In genomic region chr17:9175700-9176467, GRCh38 we compare ENCODE assay signal across 18 cellular contexts.
DNase-seq lines count a peak whose midpoint lies in the region; ATAC-seq and TF ChIP-seq lines count a peak whose summit lies in the region.
"Had no signal": no experiment of that assay in that cellular context is flagged by ENCODE, and none has a peak within 500 bp of the region (broad histone marks: within the 10 kb centered on the region; RNA-seq: fewer than 3 reads in every experiment).

No MANE protein-coding gene starts in this region.

- H3F3A ChIP-seq in smooth muscle cell (ENCODE audit: low read depth), result no peaks in the 10 kb centered on the region

- H3K27me3 ChIP-seq in smooth muscle cell (ENCODE audit: low read depth) (no peaks in the 10 kb centered on the region), upper lobe of right lung (no peaks in the 10 kb centered on the region), transverse colon (no peaks in the 10 kb centered on the region)

- H3K36me3 ChIP-seq in smooth muscle cell (ENCODE audit: low read depth), result no peaks in the 10 kb centered on the region
- no peaks in the 10 kb centered on the region for H3K36me3 ChIP-seq in upper lobe of right lung
- H3K36me3 ChIP-seq in transverse colon, result no peaks in the 10 kb centered on the region
- H3K36me3 ChIP-seq: HAP-1 had no signal

- peaks cover 7% of the 10 kb centered on the region for H3K27me3 Mint-ChIP-seq in activated T-cell treated with anti-CD3 and anti-CD28 coated beads, Interleukin-2, amount 50 U/mL, for 4 hours (ENCODE audit: low read depth)
- no peaks in the 10 kb centered on the region for H3K27me3 Mint-ChIP-seq in endothelial cell (ENCODE audit: unreplicated experiment)
- H3K27me3 Mint-ChIP-seq in stimulated activated naive CD8-positive, alpha-beta T cell treated with anti-CD3 and anti-CD28 coated beads, Interleukin-15, amount 100 ng/mL, for 72 hours, result peaks cover 8% of the 10 kb centered on the region

- ATAC-seq in activated T-cell treated with anti-CD3 and anti-CD28 coated beads, Interleukin-2, amount 50 U/mL, for 4 hours, result peak; percentile 34 to 39
- ATAC-seq in stimulated activated naive CD8-positive, alpha-beta T cell treated with anti-CD3 and anti-CD28 coated beads, Interleukin-15, amount 100 ng/mL, for 72 hours, result no peak
- ATAC-seq in upper lobe of right lung, result no peak
- ATAC-seq: A549, PC-3 had no signal

- no peak for TF ChIP-seq CTCF in endothelial cell (IDR thresholded peaks at IDR 0.05; ENCODE audit: unreplicated experiment)
- TF ChIP-seq CTCF in smooth muscle cell (IDR thresholded peaks at IDR 0.05; ENCODE audit: borderline replicate concordance, insufficient read depth, poor library complexity, severe bottlenecking), result no peak
- no peak for TF ChIP-seq CTCF in upper lobe of right lung (IDR thresholded peaks at IDR 0.05)
- no peak for TF ChIP-seq CTCF in transverse colon (IDR thresholded peaks at IDR 0.05)

- peak overlapping the region; percentile 57 for H3K27ac Mint-ChIP-seq in endothelial cell (ENCODE audit: unreplicated experiment)
- no peak overlapping the region for H3K27ac Mint-ChIP-seq in stimulated activated naive CD8-positive, alpha-beta T cell treated with anti-CD3 and anti-CD28 coated beads, Interleukin-15, amount 100 ng/mL, for 72 hours
- H3K27ac Mint-ChIP-seq: IgD-negative memory B cell had no signal

- in situ Hi-C loops in transverse colon (cut with MboI; ENCODE audit: low pct_ligation_motif_present in 1 of 4, low pct_unique_long_range_greater_than_20kb in 1 of 4, low sequenced_read_pairs in 3 of 4), result no loop called here

- H4K20me1 ChIP-seq in smooth muscle cell (ENCODE audit: low read depth), result no peaks in the 10 kb centered on the region

- no peak overlapping the region for H3K4me3 ChIP-seq in smooth muscle cell
- no peak overlapping the region for H3K4me3 ChIP-seq in upper lobe of right lung
- no peak overlapping the region for H3K4me3 ChIP-seq in transverse colon
- H3K4me3 ChIP-seq: A549, HAP-1 had no signal

- H3K9ac ChIP-seq in smooth muscle cell (ENCODE audit: low read depth), result no peak overlapping the region

- H2AFZ ChIP-seq in smooth muscle cell (ENCODE audit: low read depth), result no peak overlapping the region

- H3K9me3 ChIP-seq in smooth muscle cell (replicated peaks; ENCODE audit: low read depth) (no peaks in the 10 kb centered on the region), upper lobe of right lung (no peaks in the 10 kb centered on the region), transverse colon (no peaks in the 10 kb centered on the region)
- H3K9me3 ChIP-seq: A549, Caco-2, HAP-1 had no signal

- no peaks in the 10 kb centered on the region for H3K36me3 Mint-ChIP-seq in activated T-cell treated with anti-CD3 and anti-CD28 coated beads, Interleukin-2, amount 50 U/mL, for 4 hours (ENCODE audit: insufficient read depth)
- H3K36me3 Mint-ChIP-seq in endothelial cell (ENCODE audit: low read depth, unreplicated experiment), result no peaks in the 10 kb centered on the region
- H3K36me3 Mint-ChIP-seq: IgD-negative memory B cell had no signal

- no peaks in the 10 kb centered on the region for H3K79me2 ChIP-seq in smooth muscle cell (ENCODE audit: low read depth)

- H3K27ac ChIP-seq in smooth muscle cell (ENCODE audit: low read depth) (no peak overlapping the region), upper lobe of right lung (no peak overlapping the region), transverse colon (no peak overlapping the region)
- H3K27ac ChIP-seq: A549, C4-2B had no signal

- intact Hi-C loops in upper lobe of right lung (cut with DNase I), result no loop called here
- intact Hi-C loops in transverse colon (cut with DNase I; ENCODE audit: low total_unique reads), result no loop called here

- peak overlapping the region; percentile 31 for H3K4me2 ChIP-seq in smooth muscle cell
- H3K4me2 ChIP-seq: A549 had no signal

- H3K4me1 Mint-ChIP-seq in activated T-cell treated with anti-CD3 and anti-CD28 coated beads, Interleukin-2, amount 50 U/mL, for 4 hours (ENCODE audit: low read depth), result no peaks in the 10 kb centered on the region
- peaks cover 30% of the 10 kb centered on the region for H3K4me1 Mint-ChIP-seq in endothelial cell (ENCODE audit: unreplicated experiment)
- no peaks in the 10 kb centered on the region for H3K4me1 Mint-ChIP-seq in stimulated activated naive CD8-positive, alpha-beta T cell treated with anti-CD3 and anti-CD28 coated beads, Interleukin-15, amount 100 ng/mL, for 72 hours
- H3K4me1 Mint-ChIP-seq: IgD-negative memory B cell had no signal

- WGBS in smooth muscle cell (ENCODE audit: low lambda C conversion rate), result 65% methylated on average over 14 of the region's 14 CpGs
- WGBS in transverse colon (ENCODE audit: low coverage in 1 of 2), 2 donors, result 84% methylated on average over 14 of the region's 14 CpGs; no CpG with 5 or more reads in 1 of the 2 donors

- peaks cover 4% of the 10 kb centered on the region for H3K4me1 ChIP-seq in smooth muscle cell (ENCODE audit: low read depth)
- peaks cover 3% of the 10 kb centered on the region for H3K4me1 ChIP-seq in upper lobe of right lung
- peaks cover 0 to 7% (median 0%) of the 10 kb centered on the region in 4 donors for H3K4me1 ChIP-seq in transverse colon
- H3K4me1 ChIP-seq: A549, Caco-2, HAP-1 had no signal

- peak; percentile 21 for DNase-seq in activated CD4-positive, alpha-beta T cell treated with anti-CD3 and anti-CD28 coated beads for 48 hours
- no peak for DNase-seq in activated CD4-positive, alpha-beta T cell treated with anti-CD3 and anti-CD28 coated beads for 4 hours
- DNase-seq in activated T-cell treated with anti-CD3 and anti-CD28 coated beads, Interleukin-2, amount 50 U/mL, for 4 hours, result no peak
- DNase-seq in endothelial cell (ENCODE audit: low spot score), result no peak
- DNase-seq in smooth muscle cell (lab: John Stamatoyannopoulos, UW; ENCODE audit: unreplicated experiment), result no peak
- DNase-seq in stimulated activated naive CD8-positive, alpha-beta T cell treated with anti-CD3 and anti-CD28 coated beads, Interleukin-15, amount 100 ng/mL, for 72 hours, result no peak
- no peak for DNase-seq in upper lobe of right lung
- DNase-seq in transverse colon, result no peak
- DNase-seq: Caco-2, MV-4-11, NCI-H1417 treated with DMSO at 0.1 percent for 48 hours, NCI-H2081, NCI-H524 treated with DMSO at 0.1 percent for 48 hours, PC-3 had no signal

- H3K4me3 Mint-ChIP-seq in activated T-cell treated with anti-CD3 and anti-CD28 coated beads, Interleukin-2, amount 50 U/mL, for 4 hours, result no peak overlapping the region
- H3K4me3 Mint-ChIP-seq in endothelial cell (ENCODE audit: unreplicated experiment), result peak overlapping the region; percentile 0
- H3K4me3 Mint-ChIP-seq in stimulated activated naive CD8-positive, alpha-beta T cell treated with anti-CD3 and anti-CD28 coated beads, Interleukin-15, amount 100 ng/mL, for 72 hours, result no peak overlapping the region
- H3K4me3 Mint-ChIP-seq: IgD-negative memory B cell had no signal

- no peak for TF ChIP-seq EP300 in transverse colon (IDR thresholded peaks at IDR 0.05; ENCODE audit: low read depth)

- H3K9me3 Mint-ChIP-seq in activated T-cell treated with anti-CD3 and anti-CD28 coated beads, Interleukin-2, amount 50 U/mL, for 4 hours, result no peaks in the 10 kb centered on the region
- no peaks in the 10 kb centered on the region for H3K9me3 Mint-ChIP-seq in endothelial cell (ENCODE audit: unreplicated experiment)
- H3K9me3 Mint-ChIP-seq in stimulated activated naive CD8-positive, alpha-beta T cell treated with anti-CD3 and anti-CD28 coated beads, Interleukin-15, amount 100 ng/mL, for 72 hours, result no peaks in the 10 kb centered on the region

- no peak for TF ChIP-seq POLR2A in transverse colon (IDR thresholded peaks at IDR 0.05)

Comparison
In these comparisons a context has a peak if more than half of its experiments do, and no peak if none do; other contexts are left out.
1. ATAC-seq: peak in activated T-cell treated with anti-CD3 and anti-CD28 coated beads, Interleukin-2, amount 50 U/mL, for 4 hours (2 of 2); none in stimulated activated naive CD8-positive, alpha-beta T cell treated with anti-CD3 and anti-CD28 coated beads, Interleukin-15, amount 100 ng/mL, for 72 hours (single experiment) and upper lobe of right lung (single experiment).